ENCODE assay signal across 7 cellular contexts in the genomic region with DNA sequence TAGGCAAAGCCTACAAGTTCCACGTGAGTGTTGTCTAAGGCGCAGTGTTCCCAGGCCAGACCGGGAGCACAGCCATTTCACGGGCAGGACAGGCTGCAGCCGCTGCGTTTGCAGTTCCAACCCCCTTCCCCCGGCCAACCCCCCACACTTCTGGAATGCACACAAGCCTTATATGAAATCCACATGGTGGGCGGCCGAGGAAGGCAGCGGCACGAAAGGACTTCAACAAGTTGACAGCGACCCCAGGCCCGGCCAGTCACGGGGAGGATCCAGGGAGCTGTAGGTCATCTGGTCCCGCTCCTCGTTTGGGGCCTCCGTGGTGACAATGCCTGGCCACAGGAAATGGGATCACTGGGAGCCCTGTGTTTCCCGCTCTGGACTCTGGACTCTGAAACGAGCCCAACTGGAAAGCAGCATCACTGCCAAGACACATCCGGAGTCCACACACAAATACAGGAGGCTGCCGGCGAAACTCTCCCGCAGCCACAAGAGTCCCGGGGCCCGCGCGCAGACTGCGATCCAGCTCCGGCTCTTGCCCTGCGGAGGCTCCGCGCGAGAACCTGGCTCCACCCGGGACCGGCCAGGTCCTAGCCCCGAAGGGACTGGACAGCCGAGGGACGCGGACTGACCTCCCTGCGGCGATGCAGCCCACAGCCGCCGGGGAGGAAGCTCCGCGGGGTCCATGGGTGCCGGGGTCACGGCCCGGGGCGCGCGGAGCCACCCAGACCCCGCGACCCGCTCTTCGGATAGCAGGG. TPM values are rescaled to one million over a fixed set of nuclear protein-coding genes. Genes with fewer than 3 reads are reported as not detected.
DNase-seq lines count a peak whose midpoint lies in the region; ATAC-seq and TF ChIP-seq lines count a peak whose summit lies in the region.

No MANE protein-coding gene starts in this region.

- TF ChIP-seq CTCF in GM13977 (IDR thresholded peaks at IDR 0.05; ENCODE audit: extremely low read depth, insufficient read depth, missing control alignments), result no peak

- peak overlapping the region; percentile 70 for H3K4me3 ChIP-seq in HUES64 (ENCODE audit: low read length)
- H3K4me3 ChIP-seq in adipocyte (ENCODE audit: low read length), result peak overlapping the region; percentile 95

- H3K36me3 ChIP-seq in HUES64 (ENCODE audit: insufficient read depth, low read length), result no peaks in the 10 kb centered on the region
- peaks cover 21% of the 10 kb centered on the region for H3K36me3 ChIP-seq in adipocyte (ENCODE audit: control insufficient read depth, insufficient read depth, low read length, severe bottlenecking)

- DNase-seq in GM13977 (ENCODE audit: low spot score) (peak; percentile 57), adipocyte (ENCODE audit: low read depth) (peak; percentile 91), left ventricle myocardium superior (peak; percentile 78), posterior vena cava (ENCODE audit: low spot score) (peak; percentile 90), NCI-H2196 treated with DMSO at 0.1 percent for 48 hours (lab: John Stamatoyannopoulos, UW; ENCODE audit: unreplicated experiment) (no peak)

- H3K27me3 ChIP-seq in HUES64 (ENCODE audit: insufficient read depth, low read length) (peaks cover 49% of the 10 kb centered on the region), adipocyte (replicated peaks; ENCODE audit: control insufficient read depth, insufficient read depth, low read length) (no peaks in the 10 kb centered on the region)

- in situ Hi-C loops in GM13977 (cut with MboI; ENCODE audit: low pct_unique_long_range_greater_than_20kb, low sequenced_read_pairs, unreplicated experiment), result no loop called here

- no peaks in the 10 kb centered on the region for H3K9me3 ChIP-seq in HUES64 (ENCODE audit: insufficient read depth, low read depth, low read length)
- H3K9me3 ChIP-seq in adipocyte (ENCODE audit: control insufficient read depth, low read length), result no peaks in the 10 kb centered on the region

- H3K4me1 ChIP-seq in HUES64 (ENCODE audit: insufficient read depth, low read length) (peaks cover 13% of the 10 kb centered on the region; the same call in 1 of the 2 replicates), adipocyte (ENCODE audit: control insufficient read depth, insufficient read depth, low read length) (peaks cover 52% of the 10 kb centered on the region)

- peak; percentile 30 for ATAC-seq in left ventricle myocardium superior
- ATAC-seq in GM19035 (IDR thresholded peaks at IDR 0.05; ENCODE audit: unreplicated experiment), result no peak

- H3K27ac ChIP-seq in HUES64 (ENCODE audit: low read depth, low read length), result no peak overlapping the region

- intact Hi-C loops in left ventricle myocardium superior (cut with micrococcal nuclease), result no loop called here
- intact Hi-C loops in posterior vena cava (cut with DNase I), result no loop called here

- 3% methylated on average over 55 of the region's 55 CpGs for WGBS in HUES64

- peak overlapping the region; percentile 66 for H3K9ac ChIP-seq in HUES64 (ENCODE audit: low read depth, low read length)
- H3K9ac ChIP-seq in adipocyte (ENCODE audit: low read length), result peak overlapping the region; percentile 97

RNA-seq across cellular contexts. Expression of gene NID1, which starts 0.8 kb away (rescaled TPM):
- 13.3 TPM for polyA plus RNA-seq in HUES64 (2013, experiment 1 of 2)
- 18.6 TPM for polyA plus RNA-seq in HUES64 (2013, experiment 2 of 2)
- total RNA-seq in left ventricle myocardium superior, result 47.6 TPM
- total RNA-seq in posterior vena cava, result 100 to 1,000 TPM; 122 to 189 TPM
